ENCODE assay signal across 8 cellular contexts in genomic region chr12:21697829-21698630, GRCh38. TPM values are rescaled to one million over a fixed set of nuclear protein-coding genes. Genes with fewer than 3 reads are reported as not detected.
DNase-seq lines count a peak whose midpoint lies in the region; ATAC-seq and TF ChIP-seq lines count a peak whose summit lies in the region.

No MANE protein-coding gene starts in this region.

- no peak overlapping the region for H3K27ac Mint-ChIP-seq in glutamatergic neuron (ENCODE audit: unreplicated experiment)

- no peak for ATAC-seq in HG03196 (IDR thresholded peaks at IDR 0.05; ENCODE audit: unreplicated experiment)
- no peak for ATAC-seq in GM21367 (IDR thresholded peaks at IDR 0.05; ENCODE audit: unreplicated experiment)

- no peak overlapping the region for H3K4me3 Mint-ChIP-seq in glutamatergic neuron (ENCODE audit: unreplicated experiment)

- peak; percentile 74 for TF ChIP-seq CTCF in glutamatergic neuron (IDR thresholded peaks at IDR 0.05; ENCODE audit: partially characterized antibody, unreplicated experiment)

- H3K4me1 Mint-ChIP-seq in glutamatergic neuron (ENCODE audit: low read depth, unreplicated experiment), result no peaks in the 10 kb centered on the region

- H3K36me3 Mint-ChIP-seq in glutamatergic neuron (ENCODE audit: unreplicated experiment), result no peaks in the 10 kb centered on the region

- peak; percentile 31 for DNase-seq in Ammon's horn (ENCODE audit: low spot score)
- DNase-seq in HCEC 1CT, result peak; percentile 19
- DNase-seq in SW480 (ENCODE audit: low spot score), result peak; percentile 22
- no peak for DNase-seq in glutamatergic neuron
- peak; percentile 23 for DNase-seq in stromal cell of bone marrow (ENCODE audit: low read depth)
- DNase-seq in stimulated activated CD4-positive, alpha-beta T cell treated with anti-CD3 and anti-CD28 coated beads, Interleukin-4, amount 100 ng/mL, for 24 hours, result no peak

- no peaks in the 10 kb centered on the region for H3K9me3 Mint-ChIP-seq in glutamatergic neuron (ENCODE audit: unreplicated experiment)

- peaks cover 2% of the 10 kb centered on the region for H3K27me3 Mint-ChIP-seq in glutamatergic neuron (ENCODE audit: unreplicated experiment)

RNA-seq across cellular contexts. Expression of gene LDHB, which starts 40.4 kb away (rescaled TPM):
- 539 TPM for total RNA-seq in glutamatergic neuron (ENCODE audit: unreplicated experiment)

Comparison
In these comparisons a context has a peak if more than half of its experiments do, and no peak if none do; other contexts are left out.
1. DNase-seq: peak in Ammon's horn (single experiment), HCEC 1CT (single experiment), SW480 (single experiment) and stromal cell of bone marrow (single experiment); none in glutamatergic neuron (single experiment) and stimulated activated CD4-positive, alpha-beta T cell treated with anti-CD3 and anti-CD28 coated beads, Interleukin-4, amount 100 ng/mL, for 24 hours (single experiment).